1 cellular context compared by ENCODE assay signal in genomic region chr14:99650189-99650588, GRCh38.
TF ChIP-seq lines count a peak whose summit lies in the region.

No MANE protein-coding gene starts in this region.

TF ChIP-seq in HEK293, 187 proteins besides CTCF, POLR2A, EP300 and RAD21:
- TF ChIP-seq INSM2 (tag by site-specific recombination; IDR thresholded peaks at IDR 0.05) (no peak), GLIS1 (tag by site-specific recombination; IDR thresholded peaks at IDR 0.05) (peak; percentile 38; the same call in 1 of the 2 replicates)
